Comparison of ENCODE assay signal across 20 cellular contexts in genomic region chr2:71604709-71605085, GRCh38.
DNase-seq lines count a peak whose midpoint lies in the region; ATAC-seq, FAIRE-seq and TF ChIP-seq lines count a peak whose summit lies in the region.
"Had no signal": no experiment of that assay in that cellular context is flagged by ENCODE, and none has a peak within 500 bp of the region (broad histone marks: within the 10 kb centered on the region; RNA-seq: fewer than 3 reads in every experiment).

No MANE protein-coding gene starts in this region.

- H3K4me3 ChIP-seq in right lobe of liver (no peak overlapping the region), HepG2 (replicated peaks in 1 of 3; ENCODE audit: insufficient read depth in 1 of 3, low read depth in 2 of 3, low read length in 3 of 3) (no peak overlapping the region)
- H3K4me3 ChIP-seq: cardiac muscle cell, mucosa of descending colon, uterus had no signal

- TF ChIP-seq CTCF in right lobe of liver (IDR thresholded peaks at IDR 0.05) (no peak), HepG2 (CRISPR knock-in tag; IDR thresholded peaks at IDR 0.05) (no peak), glutamatergic neuron (IDR thresholded peaks at IDR 0.05; ENCODE audit: partially characterized antibody, unreplicated experiment) (no peak), nephron progenitor cell (IDR thresholded peaks at IDR 0.05) (no peak)

- peaks cover 15% of the 10 kb centered on the region for H3K4me1 Mint-ChIP-seq in glutamatergic neuron (ENCODE audit: low read depth, unreplicated experiment)
- peaks cover 53% of the 10 kb centered on the region for H3K4me1 Mint-ChIP-seq in nephron progenitor cell

- DNase-seq in right lobe of liver (peak in 2 of 3 donors; percentile 13 to 35), HepG2 (ENCODE audit: low spot score) (no peak), glutamatergic neuron (peak; percentile 10), nephron progenitor cell (peak; percentile 1), HPDE6-E6E7 (ENCODE audit: extremely low spot score) (no peak), GF-D8 (lab: John Stamatoyannopoulos, UW) (no peak), AG20443 (ENCODE audit: low spot score) (no peak)
- DNase-seq: activated CD4-positive, alpha-beta T cell treated with anti-CD3 and anti-CD28 coated beads for 1 hour; activated T-cell treated with anti-CD3 and anti-CD28 coated beads for 4 hours; HFFc6; stimulated activated CD4-positive, alpha-beta T cell treated with anti-CD3 and anti-CD28 coated beads, Interleukin-12 subunit alpha, Interleukin-12 subunit beta, amount 100 ng/mL, for 4 hours; stimulated activated naive CD4-positive, alpha-beta T cell had no signal

- CTCF ChIA-PET in HepG2 (lab: Yijun Ruan, JAX; ENCODE audit: low intra/inter-chr PET ratio, low total read pairs): no interaction called here

- H3K27ac ChIP-seq in right lobe of liver: no peak overlapping the region
- H3K27ac ChIP-seq in HepG2 (ENCODE audit: extremely low read length, insufficient read depth, low read length): no peak overlapping the region
- H3K27ac ChIP-seq: cardiac muscle cell, uterus had no signal

- no peaks in the 10 kb centered on the region for H3K9me3 ChIP-seq in right lobe of liver
- H3K9me3 ChIP-seq in HepG2 (ENCODE audit: low read length): no peaks in the 10 kb centered on the region
- H3K9me3 ChIP-seq: mucosa of descending colon, uterus had no signal

- H3K4me2 ChIP-seq in HepG2 (ENCODE audit: low read depth, low read length): no peak overlapping the region

- intact Hi-C loops in right lobe of liver (cut with DNase I): no loop called here
- intact Hi-C loops in HepG2 (cut with micrococcal nuclease; ENCODE audit: unreplicated experiment): no loop called here

- TF ChIP-seq EP300 in HepG2 (IDR thresholded peaks at IDR 0.05; ENCODE audit: low read depth in 2 of 2, low read length in 2 of 2): no peak
- no peak for TF ChIP-seq EP300 in HepG2 (CRISPR knock-in tag; IDR thresholded peaks at IDR 0.05; ENCODE audit: borderline replicate concordance)

- BruUV-seq in HepG2 (replicated peaks; lab: Mats Ljungman, UMichigan): no TSS peak

- TF ChIP-seq RAD21 in HepG2 (CRISPR knock-in tag; IDR thresholded peaks at IDR 0.05): no peak

- H3K79me2 ChIP-seq in HepG2 (ENCODE audit: insufficient read depth, low read length): no peaks in the 10 kb centered on the region

- H3K9ac ChIP-seq in HepG2 (ENCODE audit: insufficient read depth, low read depth, low read length): no peak overlapping the region

- H3K4me1 ChIP-seq in right lobe of liver (no peaks in the 10 kb centered on the region), HepG2 (ENCODE audit: insufficient read depth, low read length) (no peaks in the 10 kb centered on the region)
- H3K4me1 ChIP-seq: uterus had no signal

- ATAC-seq in right lobe of liver (peak in 1 of 4 donors; percentile 12), HepG2 (no peak), GM19395 (IDR thresholded peaks at IDR 0.05; ENCODE audit: unreplicated experiment) (no peak)
- ATAC-seq: mucosa of descending colon, Panc1 had no signal

- H2AFZ ChIP-seq in HepG2 (ENCODE audit: low read length): no peak overlapping the region

- H3K27me3 ChIP-seq in right lobe of liver (no peaks in the 10 kb centered on the region), HepG2 (ENCODE audit: control insufficient read depth in 1 of 2, insufficient read depth in 2 of 2, low read length in 2 of 2) (no peaks in the 10 kb centered on the region; a peak in 1 of 5 replicates)
- H3K27me3 ChIP-seq: cardiac muscle cell, uterus had no signal

- H3K27me3 Mint-ChIP-seq in glutamatergic neuron (ENCODE audit: unreplicated experiment) (peaks cover 4% of the 10 kb centered on the region), nephron progenitor cell (ENCODE audit: low read depth, poor library complexity) (peaks cover 43% of the 10 kb centered on the region)

- peaks cover 6% of the 10 kb centered on the region for H3K36me3 Mint-ChIP-seq in glutamatergic neuron (ENCODE audit: unreplicated experiment)
- H3K36me3 Mint-ChIP-seq in nephron progenitor cell (ENCODE audit: low read depth): no peaks in the 10 kb centered on the region
- H3K36me3 Mint-ChIP-seq: IgD-negative memory B cell had no signal

- TF ChIP-seq POLR2A in right lobe of liver (IDR thresholded peaks at IDR 0.05) (no peak), HepG2 (IDR thresholded peaks at IDR 0.05; ENCODE audit: insufficient read depth in 1 of 2, low read depth in 2 of 2, low read length in 2 of 2) (no peak)

- POLR2A ChIA-PET in HepG2 (lab: Yijun Ruan, JAX): no interaction called here

- H3K36me3 ChIP-seq in right lobe of liver: no peaks in the 10 kb centered on the region
- no peaks in the 10 kb centered on the region for H3K36me3 ChIP-seq in HepG2 (replicated peaks in 1 of 2; ENCODE audit: control insufficient read depth in 1 of 2, insufficient read depth in 2 of 2, low read length in 2 of 2)
- H3K36me3 ChIP-seq: cardiac muscle cell, uterus had no signal

- H3K4me3 Mint-ChIP-seq in glutamatergic neuron (ENCODE audit: unreplicated experiment) (no peak overlapping the region), nephron progenitor cell (no peak overlapping the region)
- H3K4me3 Mint-ChIP-seq: HFFc6 had no signal

- H3K27ac Mint-ChIP-seq in glutamatergic neuron (ENCODE audit: unreplicated experiment) (no peak overlapping the region), nephron progenitor cell (no peak overlapping the region)
- H3K27ac Mint-ChIP-seq: HFFc6 had no signal

- H3K9me3 Mint-ChIP-seq in glutamatergic neuron (ENCODE audit: unreplicated experiment) (peaks cover 9% of the 10 kb centered on the region), nephron progenitor cell (no peaks in the 10 kb centered on the region)
- H3K9me3 Mint-ChIP-seq: HFFc6 had no signal

- 60% methylated on average over 1 of the region's 4 CpGs for WGBS in right lobe of liver (ENCODE audit: insufficient coverage, low coverage, low lambda C conversion rate, missing lambda C conversion rate)
- whole genome bisulfite sequencing in HepG2 (ENCODE audit: low lambda C conversion rate): 46% methylated on average over 4 of the region's 4 CpGs

- in situ Hi-C loops in HepG2 (cut with HindIII; ENCODE audit: extremely low pct_ligation_motif_present, low pct_unique_long_range_greater_than_20kb): no loop called here

- no peaks in the 10 kb centered on the region for H4K20me1 ChIP-seq in HepG2 (ENCODE audit: insufficient read depth, low read length)

- no peak for FAIRE-seq in HepG2 (lab: Jason Lieb, UNC)
- FAIRE-seq: frontal cortex, GM12892 had no signal

TF ChIP-seq in HepG2, 621 proteins besides CTCF, POLR2A, EP300 and RAD21:
- TF ChIP-seq CREB1 (IDR thresholded peaks at IDR 0.05) (no peak), CREB1 (CRISPR knock-in tag; IDR thresholded peaks at IDR 0.05) (no peak), ZNF703 (CRISPR knock-in tag; IDR thresholded peaks at IDR 0.05; ENCODE audit: borderline replicate concordance) (no peak), TERF1 (CRISPR knock-in tag; IDR thresholded peaks at IDR 0.05) (no peak), MAX (IDR thresholded peaks at IDR 0.05) (no peak), ZKSCAN8 (CRISPR knock-in tag; IDR thresholded peaks at IDR 0.05; ENCODE audit: borderline replicate concordance) (no peak), PRMT3 (CRISPR knock-in tag; IDR thresholded peaks at IDR 0.05; ENCODE audit: borderline replicate concordance, low read depth) (no peak), EEA1 (CRISPR knock-in tag; IDR thresholded peaks at IDR 0.05; ENCODE audit: borderline replicate concordance) (no peak), RFXAP (CRISPR knock-in tag; IDR thresholded peaks at IDR 0.05; ENCODE audit: borderline replicate concordance) (no peak), ZNF879 (CRISPR knock-in tag; IDR thresholded peaks at IDR 0.05) (no peak)
- TF ChIP-seq, protein P1, sequence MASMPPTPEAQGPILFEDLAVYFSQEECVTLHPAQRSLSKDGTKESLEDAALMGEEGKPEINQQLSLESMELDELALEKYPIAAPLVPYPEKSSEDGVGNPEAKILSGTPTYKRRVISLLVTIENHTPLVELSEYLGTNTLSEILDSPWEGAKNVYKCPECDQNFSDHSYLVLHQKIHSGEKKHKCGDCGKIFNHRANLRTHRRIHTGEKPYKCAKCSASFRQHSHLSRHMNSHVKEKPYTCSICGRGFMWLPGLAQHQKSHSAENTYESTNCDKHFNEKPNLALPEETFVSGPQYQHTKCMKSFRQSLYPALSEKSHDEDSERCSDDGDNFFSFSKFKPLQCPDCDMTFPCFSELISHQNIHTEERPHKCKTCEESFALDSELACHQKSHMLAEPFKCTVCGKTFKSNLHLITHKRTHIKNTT (CRISPR knock-in tag; IDR thresholded peaks at IDR 0.05): no peak

Comparison
In these comparisons a context has a peak if more than half of its experiments do, and no peak if none do; other contexts are left out.
1. DNase-seq: peak in right lobe of liver (2 of 3), glutamatergic neuron (single experiment) and nephron progenitor cell (single experiment); none in HepG2 (single experiment), HPDE6-E6E7 (single experiment), GF-D8 (single experiment) and AG20443 (single experiment).